In the genomic region with DNA sequence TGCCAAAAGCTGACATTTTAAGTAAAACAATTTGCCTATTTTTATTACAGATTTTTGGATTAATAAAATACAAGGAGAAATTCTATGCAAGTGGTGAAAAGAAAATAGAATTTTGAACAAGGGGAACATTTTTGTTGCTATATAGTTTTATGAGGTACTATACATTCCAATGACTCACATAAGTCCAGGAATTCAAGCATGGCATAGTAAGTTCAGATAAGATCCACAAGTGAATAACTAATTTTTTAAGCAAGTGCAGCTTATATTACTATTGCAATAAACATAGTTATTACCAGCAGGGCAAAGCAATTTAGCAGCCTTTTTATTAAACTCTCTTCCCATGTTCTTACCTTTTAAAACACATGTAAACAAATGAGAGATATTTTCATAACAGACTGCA, we compare ENCODE assay signal across 30 cellular contexts.
"Had no signal": no experiment of that assay in that cellular context is flagged by ENCODE, and none has a peak within 500 bp of the region (broad histone marks: within the 10 kb centered on the region; RNA-seq: fewer than 3 reads in every experiment).

No MANE protein-coding gene starts in this region.

- H3K36me3 ChIP-seq: adrenal gland, cardiac muscle cell, colonic mucosa, esophagus squamous epithelium, gastrocnemius medialis, heart left ventricle, WERI-Rb-1 had no signal

- DNase-seq: activated B cell treated with CpG ODN at 0.5 μM for 24 hours; activated CD4-positive, alpha-beta memory T cell treated with anti-CD3 and anti-CD28 coated beads for 36 hours; activated CD4-positive, alpha-beta T cell treated with anti-CD3 and anti-CD28 coated beads for 48 hours; activated CD8-positive, alpha-beta memory T cell treated with anti-CD3 and anti-CD28 coated beads, Interleukin-2, amount 10 ng/mL, durations not matched to agents 7 days and 5 days; activated CD8-positive, alpha-beta memory T cell treated with anti-CD3 and anti-CD28 coated beads, Interleukin-2, amount 50 U/mL, for 4 hours; activated CD8-positive, alpha-beta T cell treated with anti-CD3 and anti-CD28 coated beads, Interleukin-2, amount 10 ng/mL, durations not matched to agents 7 days and 5 days; activated effector memory CD4-positive, alpha-beta T cell treated with anti-CD3 and anti-CD28 coated beads, Interleukin-2, amount 50 U/mL, for 16 hours; activated naive CD4-positive, alpha-beta T cell treated with anti-CD3 and anti-CD28 coated beads for 36 hours; activated naive CD8-positive, alpha-beta T cell treated with anti-CD3 and anti-CD28 coated beads for 36 hours; activated naive CD8-positive, alpha-beta T cell treated with anti-CD3 and anti-CD28 coated beads, Interleukin-2, amount 50 U/mL, for 24 hours; activated T-cell treated with anti-CD3 and anti-CD28 coated beads, Interleukin-2, amount 50 U/mL, for 1 hour; activated T-cell treated with anti-CD3 and anti-CD28 coated beads, Interleukin-2, amount 50 U/mL, for 48 hours; adrenal gland; amygdala; aorta; body of pancreas; central memory CD4-positive, alpha-beta T cell; cerebellar nuclear complex; colonic mucosa; effector CD8-positive, alpha-beta T cell; esophagus squamous epithelium; gastrocnemius medialis; glutamatergic neuron; heart left ventricle; T-helper 1 cell; T-helper 17 cell; T1000; WERI-Rb-1 had no signal

- H3K4me1 ChIP-seq: adrenal gland, body of pancreas, colonic mucosa, esophagus squamous epithelium, gastrocnemius medialis, heart left ventricle had no signal

- H3K9me3 ChIP-seq: adrenal gland, body of pancreas, colonic mucosa, esophagus squamous epithelium, gastrocnemius medialis had no signal

- H3K27ac ChIP-seq: adrenal gland, body of pancreas, cardiac muscle cell, colonic mucosa, epithelial cell of prostate, esophagus squamous epithelium, gastrocnemius medialis, heart left ventricle, WERI-Rb-1 had no signal

- H3K4me3 ChIP-seq: adrenal gland, body of pancreas, cardiac muscle cell, colonic mucosa, esophagus squamous epithelium, gastrocnemius medialis, heart left ventricle had no signal

- H3K27me3 ChIP-seq: adrenal gland, body of pancreas, cardiac muscle cell, colonic mucosa, esophagus squamous epithelium, gastrocnemius medialis, heart left ventricle had no signal
